Comparison of ENCODE assay signal across 23 cellular contexts in the genomic region with DNA sequence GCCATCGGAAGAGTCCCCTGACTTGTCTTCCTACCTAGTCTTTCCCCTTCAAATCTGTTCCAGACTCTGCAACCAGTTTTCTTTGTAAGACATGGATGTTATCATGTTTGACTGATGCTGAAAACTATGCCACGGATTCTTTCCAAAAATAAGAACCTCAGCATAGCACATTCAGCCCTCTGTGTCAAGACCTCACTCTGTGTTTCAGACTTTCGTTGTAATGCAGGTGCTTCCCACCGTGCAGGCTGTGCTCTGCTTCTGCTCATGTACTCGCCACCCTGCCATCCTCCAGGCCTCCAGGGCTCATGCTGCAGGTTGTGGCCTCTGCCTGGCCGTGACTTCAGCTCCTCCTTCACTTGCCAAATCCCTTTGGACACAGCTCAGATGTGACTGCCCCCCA.
A peak's percentile ranks its signal among the peaks of the same experiment; 100 is the strongest.
DNase-seq lines count a peak whose midpoint lies in the region; ATAC-seq, FAIRE-seq and TF ChIP-seq lines count a peak whose summit lies in the region.
"Had no signal": no experiment of that assay in that cellular context is flagged by ENCODE, and none has a peak within 500 bp of the region (broad histone marks: within the 10 kb centered on the region; RNA-seq: fewer than 3 reads in every experiment).

No MANE protein-coding gene starts in this region.

- H3K36me3 ChIP-seq in H1 (ENCODE audit: control insufficient read depth in 2 of 4, insufficient read depth in 4 of 4, low read length in 3 of 4) = no peaks in the 10 kb centered on the region
- H3K36me3 ChIP-seq: BLaER1 treated with 17β-estradiol and CSF1 and Interleukin-3, amounts not matched to agents 10 nM and 100 nM had no signal

- H3K4me1 ChIP-seq in H1 (replicated peaks in 1 of 4; ENCODE audit: control insufficient read depth in 3 of 4, insufficient read depth in 4 of 4, low read length in 3 of 4) = peaks cover 0 to 8% (median 3%) of the 10 kb centered on the region in 4 experiments; a peak in 6 of 7 replicates
- H3K4me1 ChIP-seq: BLaER1 treated with 17β-estradiol and CSF1 and Interleukin-3, amounts not matched to agents 10 nM and 100 nM had no signal

- H3K18ac ChIP-seq in H1 (ENCODE audit: extremely low read depth, low read length) = no peak overlapping the region

- CTCF ChIA-PET in H1 (lab: Charles Lee; ENCODE audit: partially characterized antibody) = no interaction called here

- no peaks in the 10 kb centered on the region for H3K79me2 ChIP-seq in H1 (ENCODE audit: control insufficient read depth in 1 of 2, insufficient read depth in 2 of 2, low read length in 2 of 2)

- no peak for TF ChIP-seq EP300 in H1 (IDR thresholded peaks at IDR 0.05; ENCODE audit: borderline replicate concordance in 1 of 2, low read depth in 2 of 2, low read length in 2 of 2)

- H4K8ac ChIP-seq in H1 (ENCODE audit: extremely low read depth, insufficient read depth, low read length) = no peak overlapping the region

- TF ChIP-seq POLR2A in H1 (IDR thresholded peaks at IDR 0.05; ENCODE audit: control extremely low read depth in 1 of 2, low read depth in 2 of 2, low read length in 2 of 2) = no peak

- H2BK5ac ChIP-seq in H1 (ENCODE audit: low read depth, low read length) = no peak overlapping the region

- POLR2A ChIA-PET in H1 (lab: Charles Lee; ENCODE audit: partially characterized antibody) = no interaction called here

- H2BK15ac ChIP-seq in H1 (ENCODE audit: low read length) = no peak overlapping the region

- no peak for ATAC-seq in HG03571 (IDR thresholded peaks at IDR 0.05; ENCODE audit: unreplicated experiment)
- no peak for ATAC-seq in GM18498 (IDR thresholded peaks at IDR 0.05; ENCODE audit: unreplicated experiment)
- ATAC-seq: GM12878 had no signal

- no peaks in the 10 kb centered on the region for H3K27me3 Mint-ChIP-seq in nephron (ENCODE audit: low read depth)
- H3K27me3 Mint-ChIP-seq: CD4-positive, alpha-beta memory T cell had no signal

- H3K23me2 ChIP-seq in H1 (ENCODE audit: low read depth, low read length) = no peaks in the 10 kb centered on the region

- H3K4me3 ChIP-seq in H1 (ENCODE audit: extremely low read depth in 1 of 4, insufficient read depth in 2 of 4, low read depth in 3 of 4, low read length in 4 of 4) = no peak overlapping the region
- H3K4me3 ChIP-seq: BLaER1 treated with 17β-estradiol and CSF1 and Interleukin-3, amounts not matched to agents 10 nM and 100 nM; GM12878; PC-9 had no signal

- peak overlapping the region; percentile 84; the same call in 1 of the 2 replicates for H2BK20ac ChIP-seq in H1 (ENCODE audit: low read length)

- H2BK12ac ChIP-seq in H1 (ENCODE audit: low read depth, low read length) = no peak overlapping the region

- TF ChIP-seq CTCF in H1 (IDR thresholded peaks at IDR 0.05; ENCODE audit: control extremely low read depth in 1 of 3, insufficient read depth in 1 of 3, low read depth in 1 of 3, low read length in 3 of 3) (no peak), nephron (IDR thresholded peaks at IDR 0.05; ENCODE audit: unreplicated experiment in 3 of 3) (no peak)

- peak overlapping the region in 2 of 3 experiments; percentile 41 to 42 for H3K27ac Mint-ChIP-seq in nephron
- H3K27ac Mint-ChIP-seq: CD4-positive, alpha-beta memory T cell had no signal

- no peak for TF ChIP-seq RAD21 in H1 (IDR thresholded peaks at IDR 0.05 in 1 of 2, conservative IDR thresholded peaks at IDR 0.05 in 1 of 2; ENCODE audit: low read depth in 2 of 2, low read length in 2 of 2)

- H3K4me2 ChIP-seq in H1 (ENCODE audit: insufficient read depth in 1 of 2, low read depth in 2 of 2, low read length in 2 of 2) = no peak overlapping the region
- H3K4me2 ChIP-seq: BLaER1 treated with 17β-estradiol and CSF1 and Interleukin-3, amounts not matched to agents 10 nM and 100 nM; PC-9 had no signal

- FAIRE-seq in H1 (lab: Jason Lieb, UNC) = no peak
- FAIRE-seq: GM12878 had no signal

- H3K9me3 Mint-ChIP-seq in nephron = no peaks in the 10 kb centered on the region

- H3K23ac ChIP-seq in H1 (ENCODE audit: insufficient read length) = no peak overlapping the region

- peaks cover 61% of the 10 kb centered on the region for H3K4me1 Mint-ChIP-seq in nephron

- no peak overlapping the region for H3K14ac ChIP-seq in H1 (ENCODE audit: insufficient read length)

- no peaks in the 10 kb centered on the region for H3K27me3 ChIP-seq in H1 (replicated peaks in 1 of 4; ENCODE audit: control insufficient read depth in 3 of 4, extremely low read depth in 1 of 4, insufficient read depth in 3 of 4, low read length in 3 of 4)
- H3K27me3 ChIP-seq: BLaER1 treated with 17β-estradiol and CSF1 and Interleukin-3, amounts not matched to agents 10 nM and 100 nM had no signal

- H2AFZ ChIP-seq in H1 (ENCODE audit: low read length) = no peak overlapping the region
- H2AFZ ChIP-seq: PC-9 had no signal

- H3K27ac ChIP-seq in H1 (ENCODE audit: low read depth, low read length) = no peak overlapping the region
- H3K27ac ChIP-seq: BLaER1 treated with 17β-estradiol and CSF1 and Interleukin-3, amounts not matched to agents 10 nM and 100 nM; PC-9 had no signal

- no peak overlapping the region for H4K91ac ChIP-seq in H1 (replicated peaks; ENCODE audit: insufficient read length, low read length)

- no peaks in the 10 kb centered on the region for H3K79me1 ChIP-seq in H1 (ENCODE audit: low read depth, low read length)

- no peak overlapping the region for H3K4ac ChIP-seq in H1 (replicated peaks; ENCODE audit: insufficient read length, low read depth, low read length)

- DNase-seq in SK-N-DZ (ENCODE audit: low spot score) (peak; percentile 66), H1 (ENCODE audit: low read depth in 1 of 2, low spot score in 2 of 2) (no peak), foreskin melanocyte (no peak)
- no peak for DNase-seq in activated effector memory CD4-positive, alpha-beta T cell treated with anti-CD3 and anti-CD28 coated beads, Interleukin-2, amount 50 U/mL, for 16 hours
- DNase-seq: ACHN; CD4-positive, alpha-beta memory T cell; DND-41; GOT3; Karpas-422; MV-4-11; NCI-H1105 treated with DMSO at 0.1 percent for 48 hours; NCI-H2029 treated with DMSO at 0.1 percent for 48 hours; NCI-H2171 treated with DMSO at 0.1 percent for 48 hours; NCI-H446; NCI-H526; PC-9; RPMI8226; SHP77 treated with DMSO at 0.1 percent for 48 hours had no signal

- no peak overlapping the region for H4K5ac ChIP-seq in H1 (ENCODE audit: insufficient read length, low read depth, low read length)

- H3K36me3 Mint-ChIP-seq in nephron (ENCODE audit: low read depth) = peaks cover 4% of the 10 kb centered on the region

- no peak overlapping the region for H3K56ac ChIP-seq in H1 (replicated peaks; ENCODE audit: insufficient read length, low read depth, low read length)

- 67% methylated on average over 6 of the region's 6 CpGs; no CpG with 5 or more reads in 1 of the 2 experiments for WGBS in H1 (ENCODE audit: extremely low coverage in 1 of 2, insufficient coverage in 1 of 2, insufficient read length in 1 of 2, insufficient replicate concordance in 2 of 2, low coverage in 1 of 2, low lambda C conversion rate in 2 of 2, missing lambda C conversion rate in 1 of 2), 2 experiments

- H3K9ac ChIP-seq in H1 (replicated peaks in 1 of 4; ENCODE audit: extremely low read depth in 1 of 4, low read depth in 3 of 4, low read length in 3 of 4) = no peak overlapping the region
- H3K9ac ChIP-seq: BLaER1 treated with 17β-estradiol and CSF1 and Interleukin-3, amounts not matched to agents 10 nM and 100 nM had no signal

- no peaks in the 10 kb centered on the region for H4K20me1 ChIP-seq in H1 (replicated peaks in 1 of 2; ENCODE audit: control insufficient read depth in 1 of 2, insufficient read depth in 2 of 2, low read length in 2 of 2)
- H4K20me1 ChIP-seq: BLaER1 treated with 17β-estradiol and CSF1 and Interleukin-3, amounts not matched to agents 10 nM and 100 nM had no signal

- H2AK5ac ChIP-seq in H1 (ENCODE audit: low read depth, low read length) = no peak overlapping the region

- no peaks in the 10 kb centered on the region for H3K9me3 ChIP-seq in H1 (ENCODE audit: insufficient read depth in 2 of 2, low read depth in 1 of 2, low read length in 1 of 2)
- H3K9me3 ChIP-seq: BLaER1 treated with 17β-estradiol and CSF1 and Interleukin-3, amounts not matched to agents 10 nM and 100 nM had no signal

- no peak overlapping the region for H2BK120ac ChIP-seq in H1 (replicated peaks; ENCODE audit: low read depth, low read length)

- no peak overlapping the region for H3K4me3 Mint-ChIP-seq in nephron
- H3K4me3 Mint-ChIP-seq: CD4-positive, alpha-beta memory T cell had no signal

TF ChIP-seq in H1, 55 proteins besides CTCF, POLR2A, EP300 and RAD21 (continues in another document):
- TF ChIP-seq TBP (IDR thresholded peaks at IDR 0.05; ENCODE audit: low read depth, low read length) (no peak), NRF1 (IDR thresholded peaks at IDR 0.05; ENCODE audit: low read depth, low read length) (no peak), CHD2 (IDR thresholded peaks at IDR 0.05; ENCODE audit: low read length) (no peak), SIN3A (conservative IDR thresholded peaks at IDR 0.05 in 1 of 2, IDR thresholded peaks at IDR 0.05 in 1 of 2; ENCODE audit: low read depth in 1 of 2, low read length in 2 of 2) (no peak), TAF7 (optimal IDR thresholded peaks at IDR 0.05; ENCODE audit: borderline replicate concordance, low read depth, low read length) (no peak), SP2 (IDR thresholded peaks at IDR 0.05; ENCODE audit: low read length) (no peak), RBBP5 (IDR thresholded peaks at IDR 0.05; ENCODE audit: borderline replicate concordance, low read depth, low read length) (no peak)
- TF ChIP-seq, protein P1, sequence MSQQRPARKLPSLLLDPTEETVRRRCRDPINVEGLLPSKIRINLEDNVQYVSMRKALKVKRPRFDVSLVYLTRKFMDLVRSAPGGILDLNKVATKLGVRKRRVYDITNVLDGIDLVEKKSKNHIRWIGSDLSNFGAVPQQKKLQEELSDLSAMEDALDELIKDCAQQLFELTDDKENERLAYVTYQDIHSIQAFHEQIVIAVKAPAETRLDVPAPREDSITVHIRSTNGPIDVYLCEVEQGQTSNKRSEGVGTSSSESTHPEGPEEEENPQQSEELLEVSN (IDR thresholded peaks at IDR 0.05) = no peak
- TF ChIP-seq, protein P2, sequence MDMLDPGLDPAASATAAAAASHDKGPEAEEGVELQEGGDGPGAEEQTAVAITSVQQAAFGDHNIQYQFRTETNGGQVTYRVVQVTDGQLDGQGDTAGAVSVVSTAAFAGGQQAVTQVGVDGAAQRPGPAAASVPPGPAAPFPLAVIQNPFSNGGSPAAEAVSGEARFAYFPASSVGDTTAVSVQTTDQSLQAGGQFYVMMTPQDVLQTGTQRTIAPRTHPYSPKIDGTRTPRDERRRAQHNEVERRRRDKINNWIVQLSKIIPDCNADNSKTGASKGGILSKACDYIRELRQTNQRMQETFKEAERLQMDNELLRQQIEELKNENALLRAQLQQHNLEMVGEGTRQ (IDR thresholded peaks at IDR 0.05; ENCODE audit: low read length) = no peak
